8 cellular contexts compared by ENCODE assay signal in genomic region chr4:143381171-143382118, GRCh38. TPM values are rescaled to one million over a fixed set of nuclear protein-coding genes. Genes with fewer than 3 reads are reported as not detected.
DNase-seq lines count a peak whose midpoint lies in the region; ATAC-seq and TF ChIP-seq lines count a peak whose summit lies in the region.

No MANE protein-coding gene starts in this region.

- intact Hi-C loops in A673 (cut with micrococcal nuclease; ENCODE audit: unreplicated experiment) (no loop called here), upper lobe of right lung (cut with DNase I) (no loop called here)

- CTCF ChIA-PET in A673 (lab: Charles Lee), result interaction anchor here (0.6 kb wide), 1 partner anchor 45 kb away, joined by 4 read pairs; the partner anchor contains the start of gene GAB1

- H3K4me3 ChIP-seq in A673 (ENCODE audit: low read depth, low read length, poor library complexity, severe bottlenecking), result no peak overlapping the region
- no peak overlapping the region for H3K4me3 ChIP-seq in upper lobe of right lung

- H3K4me1 Mint-ChIP-seq in chondrocyte (ENCODE audit: low read depth) (peaks cover 74% of the 10 kb centered on the region), memory B cell (peaks cover 19% of the 10 kb centered on the region)

- POLR2A ChIA-PET in A673 (lab: Charles Lee; ENCODE audit: low non-redundant PET), result no interaction called here

- BruUV-seq in A673 (replicated peaks; lab: Mats Ljungman, UMichigan), result no TSS peak

- peak overlapping the region; percentile 5 for H3K4me3 Mint-ChIP-seq in chondrocyte (ENCODE audit: unreplicated experiment)
- H3K4me3 Mint-ChIP-seq in memory B cell, result no peak overlapping the region

- DNase-seq in A673 (ENCODE audit: low spot score) (peak; percentile 78), HT-29 (ENCODE audit: low spot score) (peak; percentile 77), chondrocyte (ENCODE audit: low spot score) (no peak), memory B cell (ENCODE audit: low spot score in 2 of 2) (no peak), upper lobe of right lung (no peak), G401 (ENCODE audit: low spot score) (no peak)
- no peak for DNase-seq in activated CD4-positive, alpha-beta T cell treated with anti-CD3 and anti-CD28 coated beads for 1 hour

- no peaks in the 10 kb centered on the region for H3K36me3 ChIP-seq in A673 (ENCODE audit: insufficient read depth, low read length, poor library complexity, severe bottlenecking)
- H3K36me3 ChIP-seq in upper lobe of right lung, result no peaks in the 10 kb centered on the region

- H3K27me3 ChIP-seq in A673 (replicated peaks; ENCODE audit: insufficient read depth, low read depth, low read length, poor library complexity) (no peaks in the 10 kb centered on the region), upper lobe of right lung (no peaks in the 10 kb centered on the region)

- no peaks in the 10 kb centered on the region for H3K36me3 Mint-ChIP-seq in chondrocyte (ENCODE audit: low read depth)
- no peaks in the 10 kb centered on the region for H3K36me3 Mint-ChIP-seq in memory B cell

- H3K4me1 ChIP-seq in A673 (ENCODE audit: insufficient read depth, low read length, poor library complexity, severe bottlenecking), result peaks cover 53% of the 10 kb centered on the region
- H3K4me1 ChIP-seq in upper lobe of right lung, result peaks cover 85% of the 10 kb centered on the region

- H3K27ac Mint-ChIP-seq in chondrocyte (ENCODE audit: unreplicated experiment) (peak overlapping the region; percentile 91), memory B cell (peak overlapping the region; percentile 38)

- TF ChIP-seq CTCF in A673 (conservative IDR thresholded peaks at IDR 0.05; ENCODE audit: low read depth, low read length) (no peak), chondrocyte (IDR thresholded peaks at IDR 0.05) (no peak), upper lobe of right lung (IDR thresholded peaks at IDR 0.05) (no peak)

- H3K27me3 Mint-ChIP-seq in chondrocyte (ENCODE audit: low read depth), result no peaks in the 10 kb centered on the region
- no peaks in the 10 kb centered on the region for H3K27me3 Mint-ChIP-seq in memory B cell

- no peak overlapping the region for H3K27ac ChIP-seq in A673 (ENCODE audit: low read depth, low read length, poor library complexity, severe bottlenecking)
- H3K27ac ChIP-seq in upper lobe of right lung, result peak overlapping the region; percentile 52

- peak; percentile 37 for ATAC-seq in GM19452 (IDR thresholded peaks at IDR 0.05; ENCODE audit: unreplicated experiment)
- ATAC-seq in memory B cell (ENCODE audit: low read depth), result no peak
- ATAC-seq in upper lobe of right lung, result peak; percentile 77

- H3K9me3 ChIP-seq in A673 (ENCODE audit: low read depth, low read length, poor library complexity, severe bottlenecking), result no peaks in the 10 kb centered on the region
- H3K9me3 ChIP-seq in upper lobe of right lung, result no peaks in the 10 kb centered on the region

- H3K9me3 Mint-ChIP-seq in chondrocyte (ENCODE audit: low read depth) (no peaks in the 10 kb centered on the region), memory B cell (no peaks in the 10 kb centered on the region)

- in situ Hi-C loops in G401 (cut with HindIII; ENCODE audit: low sequenced_read_pairs), result no loop called here

RNA-seq across cellular contexts. Expression of gene GAB1, which starts 44.8 kb away (rescaled TPM):
- 27.6 and 32.8 TPM in 2 replicates for total RNA-seq in A673 (2021)
- 7.8 and 8.7 TPM in 2 replicates for total RNA-seq in HT-29 (2014; rRNA removed; shearing (Covaris generic))
- total RNA-seq in chondrocyte, result 30.1 to 52.2 TPM (median 33.2 TPM) in 3 replicates
- total RNA-seq in upper lobe of right lung, result 64.8 TPM
- 5.7 and 26.7 TPM in 2 replicates for total RNA-seq in G401 (2014; rRNA removed; shearing (Covaris generic))

Comparison
In these comparisons a context has a peak if more than half of its experiments do, and no peak if none do; other contexts are left out.
1. DNase-seq: peak in A673 (single experiment) and HT-29 (single experiment); none in chondrocyte (single experiment), memory B cell (0 of 2), upper lobe of right lung (single experiment), activated CD4-positive, alpha-beta T cell treated with anti-CD3 and anti-CD28 coated beads for 1 hour (single experiment) and G401 (single experiment).